In genomic region chr14:29706700-29707099, GRCh38 we compare ENCODE assay signal across 22 cellular contexts.
DNase-seq lines count a peak whose midpoint lies in the region; ATAC-seq, FAIRE-seq and TF ChIP-seq lines count a peak whose summit lies in the region.
"Had no signal": no experiment of that assay in that cellular context is flagged by ENCODE, and none has a peak within 500 bp of the region (broad histone marks: within the 10 kb centered on the region; RNA-seq: fewer than 3 reads in every experiment).

No MANE protein-coding gene starts in this region.

- no peak overlapping the region for H3K4me3 Mint-ChIP-seq in progenitor cell of endocrine pancreas (ENCODE audit: low read depth)
- H3K4me3 Mint-ChIP-seq: CD4-positive, alpha-beta memory T cell had no signal

- POLR2A ChIA-PET in HepG2 (lab: Yijun Ruan, JAX): no interaction called here

- H3K4me2 ChIP-seq in HepG2 (ENCODE audit: low read depth, low read length): no peak overlapping the region

- H3K4me1 Mint-ChIP-seq in progenitor cell of endocrine pancreas (ENCODE audit: low read depth): no peaks in the 10 kb centered on the region
- H3K4me1 Mint-ChIP-seq: CD4-positive, alpha-beta memory T cell had no signal

- CTCF ChIA-PET in HepG2 (lab: Yijun Ruan, JAX; ENCODE audit: low intra/inter-chr PET ratio, low total read pairs): no interaction called here

- no peak for TF ChIP-seq CTCF in HepG2 (CRISPR knock-in tag; IDR thresholded peaks at IDR 0.05)
- no peak for TF ChIP-seq CTCF in right lobe of liver (IDR thresholded peaks at IDR 0.05)
- TF ChIP-seq CTCF in bronchial epithelial cell (IDR thresholded peaks at IDR 0.05; ENCODE audit: insufficient read depth, low read length, severe bottlenecking): no peak
- no peak for TF ChIP-seq CTCF in progenitor cell of endocrine pancreas (IDR thresholded peaks at IDR 0.05; ENCODE audit: unreplicated experiment)

- H4K20me1 ChIP-seq in HepG2 (ENCODE audit: insufficient read depth, low read length): no peaks in the 10 kb centered on the region

- no peak for DNase-seq in HepG2 (ENCODE audit: low spot score)
- no peak for DNase-seq in right lobe of liver
- peak; percentile 5 for DNase-seq in bronchial epithelial cell (ENCODE audit: low read depth)
- no peak for DNase-seq in progenitor cell of endocrine pancreas (ENCODE audit: low spot score, unreplicated experiment)
- no peak for DNase-seq in NCI-H2196 (lab: John Stamatoyannopoulos, UW; ENCODE audit: unreplicated experiment)
- no peak for DNase-seq in glomerular visceral epithelial cell (ENCODE audit: extremely low spot score)
- DNase-seq in hepatic stellate cell (ENCODE audit: low spot score): no peak
- DNase-seq: 8988T; C1 segment of cervical spinal cord; Calu3; CD4-positive, alpha-beta memory T cell; COR-L47; DMS53; DMS79 treated with DMSO at 0.1 percent for 48 hours; GF-D8; GM23248; H7; HCEC 1CT had no signal

- no peak for ATAC-seq in HepG2
- no peak for ATAC-seq in right lobe of liver

- H3K27ac Mint-ChIP-seq in progenitor cell of endocrine pancreas: peak overlapping the region; percentile 5
- H3K27ac Mint-ChIP-seq: CD4-positive, alpha-beta memory T cell had no signal

- H3K9me3 ChIP-seq in HepG2 (ENCODE audit: low read length) (peaks cover 92% of the 10 kb centered on the region), right lobe of liver (no peaks in the 10 kb centered on the region)

- intact Hi-C loops in HepG2 (cut with micrococcal nuclease; ENCODE audit: unreplicated experiment): no loop called here
- intact Hi-C loops in right lobe of liver (cut with DNase I): no loop called here

- no peaks in the 10 kb centered on the region for H3K36me3 ChIP-seq in HepG2 (replicated peaks in 1 of 2; ENCODE audit: control insufficient read depth in 1 of 2, insufficient read depth in 2 of 2, low read length in 2 of 2)
- H3K36me3 ChIP-seq in right lobe of liver: no peaks in the 10 kb centered on the region
- H3K36me3 ChIP-seq in bronchial epithelial cell (ENCODE audit: control insufficient read depth, insufficient read depth, low read length): no peaks in the 10 kb centered on the region

- no peak overlapping the region for H3K9ac ChIP-seq in HepG2 (ENCODE audit: insufficient read depth, low read depth, low read length)
- H3K9ac ChIP-seq: GM23248 had no signal

- H3K4me3 ChIP-seq in HepG2 (replicated peaks in 1 of 3; ENCODE audit: insufficient read depth in 1 of 3, low read depth in 2 of 3, low read length in 3 of 3) (no peak overlapping the region), right lobe of liver (no peak overlapping the region), bronchial epithelial cell (ENCODE audit: low read depth, low read length) (no peak overlapping the region)
- H3K4me3 ChIP-seq: GM23248 had no signal

- TF ChIP-seq POLR2A in HepG2 (IDR thresholded peaks at IDR 0.05; ENCODE audit: insufficient read depth in 1 of 2, low read depth in 2 of 2, low read length in 2 of 2) (no peak), right lobe of liver (IDR thresholded peaks at IDR 0.05) (no peak)

- FAIRE-seq in HepG2 (lab: Jason Lieb, UNC): no peak
- no peak for FAIRE-seq in bronchial epithelial cell (lab: Jason Lieb, UNC)
- FAIRE-seq: GM12891, GM18507, GM19239, H1 had no signal

- no peak for TF ChIP-seq RAD21 in HepG2 (CRISPR knock-in tag; IDR thresholded peaks at IDR 0.05)

- H3K79me2 ChIP-seq in HepG2 (ENCODE audit: insufficient read depth, low read length): no peaks in the 10 kb centered on the region

- TF ChIP-seq EP300 in HepG2 (IDR thresholded peaks at IDR 0.05; ENCODE audit: low read depth in 2 of 2, low read length in 2 of 2): no peak
- TF ChIP-seq EP300 in HepG2 (CRISPR knock-in tag; IDR thresholded peaks at IDR 0.05; ENCODE audit: borderline replicate concordance): no peak

- in situ Hi-C loops in HepG2 (cut with HindIII; ENCODE audit: extremely low pct_ligation_motif_present, low pct_unique_long_range_greater_than_20kb): no loop called here

- H3K9me3 Mint-ChIP-seq in progenitor cell of endocrine pancreas (ENCODE audit: low read depth): peaks cover 2% of the 10 kb centered on the region

- H3K27me3 ChIP-seq in HepG2 (ENCODE audit: control insufficient read depth in 1 of 2, insufficient read depth in 2 of 2, low read length in 2 of 2): no peaks in the 10 kb centered on the region
- H3K27me3 ChIP-seq in right lobe of liver: no peaks in the 10 kb centered on the region
- no peaks in the 10 kb centered on the region for H3K27me3 ChIP-seq in bronchial epithelial cell (ENCODE audit: control insufficient read depth, insufficient read depth, low read length)

- no peaks in the 10 kb centered on the region for H3K4me1 ChIP-seq in HepG2 (ENCODE audit: insufficient read depth, low read length)
- no peaks in the 10 kb centered on the region for H3K4me1 ChIP-seq in right lobe of liver

- no peaks in the 10 kb centered on the region for H3K27me3 Mint-ChIP-seq in progenitor cell of endocrine pancreas
- H3K27me3 Mint-ChIP-seq: CD4-positive, alpha-beta memory T cell had no signal

- H3K36me3 Mint-ChIP-seq in progenitor cell of endocrine pancreas (ENCODE audit: insufficient read depth): no peaks in the 10 kb centered on the region
- H3K36me3 Mint-ChIP-seq: CD4-positive, alpha-beta memory T cell had no signal

- H3K27ac ChIP-seq in HepG2 (ENCODE audit: extremely low read length, insufficient read depth, low read length) (no peak overlapping the region), right lobe of liver (no peak overlapping the region)
- H3K27ac ChIP-seq: GM23248 had no signal

- H2AFZ ChIP-seq in HepG2 (ENCODE audit: low read length): no peak overlapping the region
- H2AFZ ChIP-seq: GM23248 had no signal

- WGBS in HepG2 (ENCODE audit: low lambda C conversion rate): 1% methylated on average over 1 of the region's 1 CpG
- 90% methylated on average over 1 of the region's 1 CpG for WGBS in right lobe of liver (ENCODE audit: insufficient coverage, low coverage, low lambda C conversion rate, missing lambda C conversion rate)

- no TSS peak for BruUV-seq in HepG2 (replicated peaks; lab: Mats Ljungman, UMichigan)

TF ChIP-seq in HepG2, 621 proteins besides CTCF, POLR2A, EP300 and RAD21:
- TF ChIP-seq NFE2L2 (IDR thresholded peaks at IDR 0.05; ENCODE audit: low read length) (peak; percentile 72), TBL1XR1 (IDR thresholded peaks at IDR 0.05; ENCODE audit: borderline replicate concordance, low read length, partially characterized antibody) (no peak), MAFF (IDR thresholded peaks at IDR 0.05; ENCODE audit: low read depth, low read length) (peak; percentile 79), MAFK (conservative IDR thresholded peaks at IDR 0.05 in 1 of 2, IDR thresholded peaks at IDR 0.05 in 1 of 2; ENCODE audit: low read length in 2 of 2) (peak; percentile 85 to 92)
